Comparison of ENCODE assay signal across 8 cellular contexts in the genomic region with DNA sequence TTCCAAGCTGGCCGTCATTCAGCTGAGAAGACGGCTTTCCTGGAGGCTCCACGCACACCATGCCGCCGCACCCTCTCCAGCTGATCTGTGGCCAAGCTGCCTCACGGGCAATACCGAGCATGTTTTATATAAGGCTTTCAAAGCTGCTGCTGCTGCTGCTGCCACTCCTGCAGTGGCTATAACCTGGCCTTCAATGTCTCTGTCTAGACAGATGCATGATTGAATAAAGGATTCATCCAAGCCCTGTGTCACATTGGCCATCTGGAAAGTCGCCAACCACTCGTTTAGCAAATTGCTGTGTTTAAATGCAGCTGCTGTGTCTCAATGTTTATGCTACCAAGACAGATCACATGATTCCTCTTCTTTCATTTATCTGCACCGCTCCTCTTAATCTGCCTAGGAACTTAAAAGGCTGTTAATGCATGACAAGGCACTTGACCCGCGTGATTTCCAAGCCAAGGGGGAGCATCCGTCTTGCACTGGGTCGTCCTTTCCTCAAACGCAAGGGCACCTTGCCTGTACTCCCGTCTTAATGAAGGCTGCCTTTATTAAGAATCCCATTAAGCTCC.
DNase-seq lines count a peak whose midpoint lies in the region; ATAC-seq and TF ChIP-seq lines count a peak whose summit lies in the region.

No MANE protein-coding gene starts in this region.

- no peaks in the 10 kb centered on the region for H4K20me1 ChIP-seq in SK-N-SH (ENCODE audit: insufficient read depth)

- H3K36me3 ChIP-seq in SK-N-SH (replicated peaks in 1 of 2; ENCODE audit: control insufficient read depth in 1 of 2, insufficient read depth in 2 of 2, low read length in 1 of 2) (no peaks in the 10 kb centered on the region), upper lobe of right lung (no peaks in the 10 kb centered on the region)

- ATAC-seq in upper lobe of right lung (no peak), HG02884 (IDR thresholded peaks at IDR 0.05; ENCODE audit: unreplicated experiment) (no peak)

- H3K79me2 ChIP-seq in SK-N-SH (ENCODE audit: insufficient read depth): no peaks in the 10 kb centered on the region

- 51% methylated on average over 15 of the region's 16 CpGs for WGBS in SK-N-SH (ENCODE audit: low lambda C conversion rate)

- peaks cover 18% of the 10 kb centered on the region for H3K27me3 Mint-ChIP-seq in activated CD4-positive, alpha-beta memory T cell treated with anti-CD3 and anti-CD28 coated beads, Interleukin-2, amount 10 ng/mL, durations not matched to agents 7 days and 5 days
- peaks cover 6% of the 10 kb centered on the region for H3K27me3 Mint-ChIP-seq in activated CD4-positive, alpha-beta memory T cell treated with anti-CD3 and anti-CD28 coated beads for 36 hours

- H3K9ac ChIP-seq in SK-N-SH: no peak overlapping the region

- H3K27me3 ChIP-seq in SK-N-SH (ENCODE audit: insufficient read depth): no peaks in the 10 kb centered on the region
- H3K27me3 ChIP-seq in upper lobe of right lung: no peaks in the 10 kb centered on the region

- H3K4me1 Mint-ChIP-seq in activated CD4-positive, alpha-beta memory T cell treated with anti-CD3 and anti-CD28 coated beads, Interleukin-2, amount 10 ng/mL, durations not matched to agents 7 days and 5 days: peaks cover 35% of the 10 kb centered on the region
- peaks cover 51% of the 10 kb centered on the region for H3K4me1 Mint-ChIP-seq in activated CD4-positive, alpha-beta memory T cell treated with anti-CD3 and anti-CD28 coated beads for 36 hours (ENCODE audit: low read depth)

- no peak for DNase-seq in activated CD4-positive, alpha-beta memory T cell treated with anti-CD3 and anti-CD28 coated beads, Interleukin-2, amount 10 ng/mL, durations not matched to agents 7 days and 5 days
- no peak for DNase-seq in activated CD4-positive, alpha-beta memory T cell treated with anti-CD3 and anti-CD28 coated beads for 36 hours
- peak; percentile 72 for DNase-seq in SK-N-SH
- peak; percentile 76 for DNase-seq in inferior parietal cortex (ENCODE audit: extremely low spot score)
- DNase-seq in upper lobe of right lung: no peak
- no peak for DNase-seq in erythroblast (lab: John Stamatoyannopoulos, UW)
- no peak for DNase-seq in OCI-M2 (lab: John Stamatoyannopoulos, UW; ENCODE audit: unreplicated experiment)

- no peak for TF ChIP-seq CTCF in SK-N-SH (IDR thresholded peaks at IDR 0.05)
- no peak for TF ChIP-seq CTCF in upper lobe of right lung (IDR thresholded peaks at IDR 0.05)

- H3K27ac Mint-ChIP-seq in activated CD4-positive, alpha-beta memory T cell treated with anti-CD3 and anti-CD28 coated beads, Interleukin-2, amount 10 ng/mL, durations not matched to agents 7 days and 5 days: peak overlapping the region; percentile 86
- H3K27ac Mint-ChIP-seq in activated CD4-positive, alpha-beta memory T cell treated with anti-CD3 and anti-CD28 coated beads for 36 hours: no peak overlapping the region

- TF ChIP-seq RAD21 in SK-N-SH (IDR thresholded peaks at IDR 0.05; ENCODE audit: low read length): peak; percentile 23; the same call in 1 of the 2 replicates

- H2AFZ ChIP-seq in SK-N-SH (ENCODE audit: low read depth): peak overlapping the region; percentile 75; the same call in 1 of the 2 replicates

- H3K27ac ChIP-seq in SK-N-SH (ENCODE audit: low read depth in 2 of 2, low read length in 1 of 2) (peak overlapping the region; percentile 95 to 97; a peak in 3 of 4 replicates), upper lobe of right lung (peak overlapping the region; percentile 73)

- H3K9me2 ChIP-seq in SK-N-SH: no peaks in the 10 kb centered on the region

- H3K4me1 ChIP-seq in SK-N-SH (ENCODE audit: control insufficient read depth in 1 of 2, insufficient read depth in 2 of 2, low read depth in 1 of 2, low read length in 1 of 2) (peaks cover 28 to 35% of the 10 kb centered on the region in 2 experiments), upper lobe of right lung (peaks cover 23% of the 10 kb centered on the region)

- TF ChIP-seq POLR2A in erythroblast (IDR thresholded peaks at IDR 0.05; ENCODE audit: low read length): no peak

- H3K4me3 ChIP-seq in SK-N-SH (ENCODE audit: low read depth in 2 of 2, low read length in 1 of 2) (no peak overlapping the region; a peak in 1 of 4 replicates), upper lobe of right lung (no peak overlapping the region)

- H3K4me3 Mint-ChIP-seq in activated CD4-positive, alpha-beta memory T cell treated with anti-CD3 and anti-CD28 coated beads, Interleukin-2, amount 10 ng/mL, durations not matched to agents 7 days and 5 days: no peak overlapping the region
- no peak overlapping the region for H3K4me3 Mint-ChIP-seq in activated CD4-positive, alpha-beta memory T cell treated with anti-CD3 and anti-CD28 coated beads for 36 hours

- H3K36me3 Mint-ChIP-seq in activated CD4-positive, alpha-beta memory T cell treated with anti-CD3 and anti-CD28 coated beads, Interleukin-2, amount 10 ng/mL, durations not matched to agents 7 days and 5 days (ENCODE audit: low read depth): no peaks in the 10 kb centered on the region
- no peaks in the 10 kb centered on the region for H3K36me3 Mint-ChIP-seq in activated CD4-positive, alpha-beta memory T cell treated with anti-CD3 and anti-CD28 coated beads for 36 hours

- peak in 1 of 2 experiments; percentile 80; a peak in 2 of 4 replicates for TF ChIP-seq EP300 in SK-N-SH (IDR thresholded peaks at IDR 0.05; ENCODE audit: borderline replicate concordance in 1 of 2, low read depth in 1 of 2, low read length in 1 of 2)

- CTCF ChIA-PET in activated CD4-positive, alpha-beta memory T cell treated with anti-CD3 and anti-CD28 coated beads, Interleukin-2, amount 10 ng/mL, durations not matched to agents 7 days and 5 days (lab: Charles Lee): interaction anchor here (0.8 to 7.6 kb wide), 4 partner anchors 36 to 670 kb away, joined by 3 to 43 read pairs (median 3); no protein-coding TSS in a partner anchor
- CTCF ChIA-PET in activated CD4-positive, alpha-beta memory T cell treated with anti-CD3 and anti-CD28 coated beads for 36 hours (lab: Charles Lee): interaction anchor here (0.8 to 3.1 kb wide), 3 partner anchors 27 to 113 kb away, joined by 3 to 19 read pairs (median 4); no protein-coding TSS in a partner anchor
- CTCF ChIA-PET in SK-N-SH (lab: Yijun Ruan, JAX): interaction anchor here (0.6 to 2.5 kb wide), 15 partner anchors 9 to 934 kb away, joined by 3 to 10 read pairs (median 4); no protein-coding TSS in a partner anchor

- no peaks in the 10 kb centered on the region for H3K9me3 ChIP-seq in SK-N-SH
- H3K9me3 ChIP-seq in upper lobe of right lung: no peaks in the 10 kb centered on the region

- POLR2A ChIA-PET in activated CD4-positive, alpha-beta memory T cell treated with anti-CD3 and anti-CD28 coated beads, Interleukin-2, amount 10 ng/mL, durations not matched to agents 7 days and 5 days (lab: Charles Lee): interaction anchor here (1.5 to 2.0 kb wide), 4 partner anchors 10 to 581 kb away, joined by 4 to 9 read pairs (median 5); a partner anchor contains a TSS
- POLR2A ChIA-PET in activated CD4-positive, alpha-beta memory T cell treated with anti-CD3 and anti-CD28 coated beads for 36 hours (lab: Charles Lee): no interaction called here
- POLR2A ChIA-PET in SK-N-SH (lab: Yijun Ruan, JAX): interaction anchor here (0.6 to 1.6 kb wide), 5 partner anchors 49 to 401 kb away, joined by 3 to 6 read pairs (median 3); no protein-coding TSS in a partner anchor

- intact Hi-C loops in activated CD4-positive, alpha-beta memory T cell treated with anti-CD3 and anti-CD28 coated beads for 36 hours (cut with micrococcal nuclease): loop anchor here (10.0 kb wide), 2 partner anchors 582 to 622 kb away; a partner anchor contains a TSS
- intact Hi-C loops in upper lobe of right lung (cut with DNase I): no loop called here

- H3K4me2 ChIP-seq in SK-N-SH: no peak overlapping the region

- peaks cover 31% of the 10 kb centered on the region for H3F3A ChIP-seq in SK-N-SH (replicated peaks; ENCODE audit: insufficient read depth)

- no peaks in the 10 kb centered on the region for H3K9me3 Mint-ChIP-seq in activated CD4-positive, alpha-beta memory T cell treated with anti-CD3 and anti-CD28 coated beads, Interleukin-2, amount 10 ng/mL, durations not matched to agents 7 days and 5 days
- no peaks in the 10 kb centered on the region for H3K9me3 Mint-ChIP-seq in activated CD4-positive, alpha-beta memory T cell treated with anti-CD3 and anti-CD28 coated beads for 36 hours

TF ChIP-seq in SK-N-SH, 30 proteins besides CTCF, POLR2A, EP300 and RAD21:
- TF ChIP-seq GABPA (IDR thresholded peaks at IDR 0.05; ENCODE audit: low read depth) (no peak), RCOR1 (IDR thresholded peaks at IDR 0.05; ENCODE audit: low read length) (0 out of 2 replicates have a peak, but pooled peaks have one; percentile 36), CHD2 (IDR thresholded peaks at IDR 0.05; ENCODE audit: low read length, partially characterized antibody) (no peak), MEF2A (IDR thresholded peaks at IDR 0.05; ENCODE audit: borderline replicate concordance, low read depth) (no peak), MXI1 (IDR thresholded peaks at IDR 0.05; ENCODE audit: low read depth, low read length) (peak; percentile 79), NFIC (IDR thresholded peaks at IDR 0.05; ENCODE audit: borderline replicate concordance) (no peak), EZH2phosphoT487 (IDR thresholded peaks at IDR 0.05; ENCODE audit: borderline replicate concordance, low read depth) (no peak), RFX5 (IDR thresholded peaks at IDR 0.05; ENCODE audit: low read length) (0 out of 2 replicates have a peak, but pooled peaks have one; percentile 55)
- TF ChIP-seq, protein P1, sequence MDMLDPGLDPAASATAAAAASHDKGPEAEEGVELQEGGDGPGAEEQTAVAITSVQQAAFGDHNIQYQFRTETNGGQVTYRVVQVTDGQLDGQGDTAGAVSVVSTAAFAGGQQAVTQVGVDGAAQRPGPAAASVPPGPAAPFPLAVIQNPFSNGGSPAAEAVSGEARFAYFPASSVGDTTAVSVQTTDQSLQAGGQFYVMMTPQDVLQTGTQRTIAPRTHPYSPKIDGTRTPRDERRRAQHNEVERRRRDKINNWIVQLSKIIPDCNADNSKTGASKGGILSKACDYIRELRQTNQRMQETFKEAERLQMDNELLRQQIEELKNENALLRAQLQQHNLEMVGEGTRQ (IDR thresholded peaks at IDR 0.05; ENCODE audit: borderline replicate concordance, low read depth, low read length): no peak
- TF ChIP-seq, protein P2, sequence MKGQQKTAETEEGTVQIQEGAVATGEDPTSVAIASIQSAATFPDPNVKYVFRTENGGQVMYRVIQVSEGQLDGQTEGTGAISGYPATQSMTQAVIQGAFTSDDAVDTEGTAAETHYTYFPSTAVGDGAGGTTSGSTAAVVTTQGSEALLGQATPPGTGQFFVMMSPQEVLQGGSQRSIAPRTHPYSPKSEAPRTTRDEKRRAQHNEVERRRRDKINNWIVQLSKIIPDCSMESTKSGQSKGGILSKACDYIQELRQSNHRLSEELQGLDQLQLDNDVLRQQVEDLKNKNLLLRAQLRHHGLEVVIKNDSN (IDR thresholded peaks at IDR 0.05; ENCODE audit: borderline replicate concordance, low read depth): peak; percentile 37; the same call in 1 of the 2 replicates

Comparison
In these comparisons a context has a peak if more than half of its experiments do, and no peak if none do; other contexts are left out.
1. DNase-seq: peak in SK-N-SH (single experiment) and inferior parietal cortex (single experiment); none in activated CD4-positive, alpha-beta memory T cell treated with anti-CD3 and anti-CD28 coated beads, Interleukin-2, amount 10 ng/mL, durations not matched to agents 7 days and 5 days (single experiment), activated CD4-positive, alpha-beta memory T cell treated with anti-CD3 and anti-CD28 coated beads for 36 hours (single experiment), upper lobe of right lung (single experiment), erythroblast (0 of 2) and OCI-M2 (single experiment).